In genomic region chr5:130871346-130872086, GRCh38 we compare ENCODE assay signal across 8 cellular contexts.
DNase-seq lines count a peak whose midpoint lies in the region; ATAC-seq and TF ChIP-seq lines count a peak whose summit lies in the region.

No MANE protein-coding gene starts in this region.

- peak; percentile 80 for TF ChIP-seq CTCF in glutamatergic neuron (IDR thresholded peaks at IDR 0.05; ENCODE audit: partially characterized antibody, unreplicated experiment)

- H3K9me3 Mint-ChIP-seq in glutamatergic neuron (ENCODE audit: unreplicated experiment) = no peaks in the 10 kb centered on the region
- H3K9me3 Mint-ChIP-seq in stimulated activated memory B cell treated with anti-CD40 and anti-IgM and Interleukin-4, amounts not matched to agents 10 μg/mL and 1 μg/mL and 100 μg/mL, for 72 hours = no peaks in the 10 kb centered on the region

- DNase-seq in SKM-1 treated with dmso at 0.1 percent for 144 hours (lab: John Stamatoyannopoulos, UW; ENCODE audit: unreplicated experiment) = peak; percentile 28
- DNase-seq in SKM-1 (lab: John Stamatoyannopoulos, UW; ENCODE audit: unreplicated experiment) = no peak
- DNase-seq in HCEC 1CT = peak; percentile 9
- DNase-seq in NAMALWA (ENCODE audit: low spot score) = peak; percentile 67
- peak; percentile 14 for DNase-seq in activated T-cell treated with anti-CD3 and anti-CD28 coated beads for 24 hours (ENCODE audit: low read depth)
- DNase-seq in glutamatergic neuron = peak; percentile 18
- DNase-seq in stimulated activated CD4-positive, alpha-beta T cell treated with anti-CD3 and anti-CD28 coated beads, Interleukin-12 subunit alpha, Interleukin-12 subunit beta, amount 100 ng/mL, for 24 hours (ENCODE audit: low read depth in 2 of 2) = peak; percentile 9 to 15

- no peak for ATAC-seq in stimulated activated memory B cell treated with anti-CD40 and anti-IgM and Interleukin-4, amounts not matched to agents 10 μg/mL and 1 μg/mL and 100 μg/mL, for 72 hours

- no peaks in the 10 kb centered on the region for H3K4me1 Mint-ChIP-seq in glutamatergic neuron (ENCODE audit: low read depth, unreplicated experiment)
- H3K4me1 Mint-ChIP-seq in stimulated activated memory B cell treated with anti-CD40 and anti-IgM and Interleukin-4, amounts not matched to agents 10 μg/mL and 1 μg/mL and 100 μg/mL, for 72 hours = peaks cover 6% of the 10 kb centered on the region

- H3K27me3 Mint-ChIP-seq in glutamatergic neuron (ENCODE audit: unreplicated experiment) = no peaks in the 10 kb centered on the region
- peaks cover 16% of the 10 kb centered on the region for H3K27me3 Mint-ChIP-seq in stimulated activated memory B cell treated with anti-CD40 and anti-IgM and Interleukin-4, amounts not matched to agents 10 μg/mL and 1 μg/mL and 100 μg/mL, for 72 hours

- no peak overlapping the region for H3K4me3 Mint-ChIP-seq in glutamatergic neuron (ENCODE audit: unreplicated experiment)
- H3K4me3 Mint-ChIP-seq in stimulated activated memory B cell treated with anti-CD40 and anti-IgM and Interleukin-4, amounts not matched to agents 10 μg/mL and 1 μg/mL and 100 μg/mL, for 72 hours = no peak overlapping the region

- no peak overlapping the region for H3K27ac Mint-ChIP-seq in glutamatergic neuron (ENCODE audit: unreplicated experiment)
- no peak overlapping the region for H3K27ac Mint-ChIP-seq in stimulated activated memory B cell treated with anti-CD40 and anti-IgM and Interleukin-4, amounts not matched to agents 10 μg/mL and 1 μg/mL and 100 μg/mL, for 72 hours

- H3K36me3 Mint-ChIP-seq in glutamatergic neuron (ENCODE audit: unreplicated experiment) = no peaks in the 10 kb centered on the region
- no peaks in the 10 kb centered on the region for H3K36me3 Mint-ChIP-seq in stimulated activated memory B cell treated with anti-CD40 and anti-IgM and Interleukin-4, amounts not matched to agents 10 μg/mL and 1 μg/mL and 100 μg/mL, for 72 hours
